In genomic region chr4:185363251-185363650, GRCh38 we compare ENCODE assay signal across 25 cellular contexts.
"Had no signal": no experiment of that assay in that cellular context is flagged by ENCODE, and none has a peak within 500 bp of the region (broad histone marks: within the 10 kb centered on the region; RNA-seq: fewer than 3 reads in every experiment).

No MANE protein-coding gene starts in this region.

- H3K4me1 ChIP-seq: gastroesophageal sphincter, left lung, parathyroid adenoma, prostate gland, spleen had no signal

- H3K79me2 ChIP-seq: parathyroid adenoma had no signal

- H3K9me3 ChIP-seq: esophagus muscularis mucosa, gastroesophageal sphincter, left lung, prostate gland, spleen had no signal

- ATAC-seq: effector memory CD8-positive, alpha-beta T cell; gastroesophageal sphincter; left lung; natural killer cell treated with Interleukin-12 subunit alpha and Interleukin-12 subunit beta and Interleukin-15 and Interleukin-18, amount 100 ng/mL, for 72 hours; sciatic nerve; stimulated activated memory B cell treated with anti-CD40 and anti-IgM and Interleukin-4, amounts not matched to agents 10 μg/mL and 1 μg/mL and 100 μg/mL, for 72 hours had no signal

- FAIRE-seq: colon had no signal

- H3K36me3 Mint-ChIP-seq: natural killer cell treated with Interleukin-12 subunit alpha and Interleukin-12 subunit beta and Interleukin-15 and Interleukin-18, amount 100 ng/mL, for 72 hours had no signal

- H2AFZ ChIP-seq: parathyroid adenoma had no signal

- H3K27me3 Mint-ChIP-seq: dendritic cell treated with granulocyte-macrophage colony-stimulating factor and Interleukin-4, amounts not matched to agents 40 ng/mL and 50 ng/mL, for 4 days; effector memory CD8-positive, alpha-beta T cell; natural killer cell treated with Interleukin-12 subunit alpha and Interleukin-12 subunit beta and Interleukin-15 and Interleukin-18, amount 100 ng/mL, for 72 hours; stimulated activated memory B cell treated with anti-CD40 and anti-IgM and Interleukin-4, amounts not matched to agents 10 μg/mL and 1 μg/mL and 100 μg/mL, for 72 hours; stimulated activated naive CD8-positive, alpha-beta T cell treated with anti-CD3 and anti-CD28 coated beads, Interleukin-15, Interleukin-2, amounts not matched to agents 100 ng/mL and 50 ng/mL, for 24 hours had no signal

- DNase-seq: effector memory CD8-positive, alpha-beta T cell; foreskin fibroblast; glutamatergic neuron; islet precursor cell; left lung; mesenchymal stem cell; midbrain; occipital lobe; spleen; stimulated activated CD4-positive, alpha-beta T cell treated with anti-CD3 and anti-CD28 coated beads, Interleukin-15, amount 100 ng/mL, for 24 hours; stimulated activated CD4-positive, alpha-beta T cell treated with anti-CD3 and anti-CD28 coated beads, Interleukin-1b, Interleukin-23, amount 100 ng/mL, for 48 hours; stimulated activated CD4-positive, alpha-beta T cell treated with anti-CD3 and anti-CD28 coated beads, Interleukin-4, amount 100 ng/mL, for 24 hours; trophoblast cell had no signal

- H3K4me3 Mint-ChIP-seq: dendritic cell treated with granulocyte-macrophage colony-stimulating factor and Interleukin-4, amounts not matched to agents 40 ng/mL and 50 ng/mL, for 4 days; effector memory CD8-positive, alpha-beta T cell; natural killer cell treated with Interleukin-12 subunit alpha and Interleukin-12 subunit beta and Interleukin-15 and Interleukin-18, amount 100 ng/mL, for 72 hours; stimulated activated memory B cell treated with anti-CD40 and anti-IgM and Interleukin-4, amounts not matched to agents 10 μg/mL and 1 μg/mL and 100 μg/mL, for 72 hours; stimulated activated naive CD8-positive, alpha-beta T cell treated with anti-CD3 and anti-CD28 coated beads, Interleukin-15, Interleukin-2, amounts not matched to agents 100 ng/mL and 50 ng/mL, for 24 hours had no signal

- H3K4me1 Mint-ChIP-seq: stimulated activated memory B cell treated with anti-CD40 and anti-IgM and Interleukin-4, amounts not matched to agents 10 μg/mL and 1 μg/mL and 100 μg/mL, for 72 hours had no signal

- H3K9me3 Mint-ChIP-seq: dendritic cell treated with granulocyte-macrophage colony-stimulating factor and Interleukin-4, amounts not matched to agents 40 ng/mL and 50 ng/mL, for 4 days; effector memory CD8-positive, alpha-beta T cell; natural killer cell treated with Interleukin-12 subunit alpha and Interleukin-12 subunit beta and Interleukin-15 and Interleukin-18, amount 100 ng/mL, for 72 hours; stimulated activated memory B cell treated with anti-CD40 and anti-IgM and Interleukin-4, amounts not matched to agents 10 μg/mL and 1 μg/mL and 100 μg/mL, for 72 hours; stimulated activated naive CD8-positive, alpha-beta T cell treated with anti-CD3 and anti-CD28 coated beads, Interleukin-15, Interleukin-2, amounts not matched to agents 100 ng/mL and 50 ng/mL, for 24 hours had no signal

- H3K4me3 ChIP-seq: esophagus muscularis mucosa, gastroesophageal sphincter, left lung, lung, prostate gland, spleen had no signal

- H3K27me3 ChIP-seq: esophagus muscularis mucosa, gastroesophageal sphincter, left lung, spleen had no signal

- H3K9ac ChIP-seq: parathyroid adenoma had no signal

- H3K27ac ChIP-seq: epithelial cell of prostate, esophagus muscularis mucosa, gastroesophageal sphincter, left lung, parathyroid adenoma, prostate gland, spleen had no signal

- H3K27ac Mint-ChIP-seq: dendritic cell treated with granulocyte-macrophage colony-stimulating factor and Interleukin-4, amounts not matched to agents 40 ng/mL and 50 ng/mL, for 4 days; effector memory CD8-positive, alpha-beta T cell; natural killer cell treated with Interleukin-12 subunit alpha and Interleukin-12 subunit beta and Interleukin-15 and Interleukin-18, amount 100 ng/mL, for 72 hours; stimulated activated memory B cell treated with anti-CD40 and anti-IgM and Interleukin-4, amounts not matched to agents 10 μg/mL and 1 μg/mL and 100 μg/mL, for 72 hours; stimulated activated naive CD8-positive, alpha-beta T cell treated with anti-CD3 and anti-CD28 coated beads, Interleukin-15, Interleukin-2, amounts not matched to agents 100 ng/mL and 50 ng/mL, for 24 hours had no signal
